ENCODE assay signal across 22 cellular contexts in genomic region chr3:131329774-131330173, GRCh38. TPM values are rescaled to one million over a fixed set of nuclear protein-coding genes. Genes with fewer than 3 reads are reported as not detected.
DNase-seq lines count a peak whose midpoint lies in the region; ATAC-seq and TF ChIP-seq lines count a peak whose summit lies in the region.
"Had no signal": no experiment of that assay in that cellular context is flagged by ENCODE, and none has a peak within 500 bp of the region (broad histone marks: within the 10 kb centered on the region; RNA-seq: fewer than 3 reads in every experiment).

No MANE protein-coding gene starts in this region.

- peak overlapping the region; percentile 81 for H2AFZ ChIP-seq in OCI-LY3 (ENCODE audit: low read depth, low read length)

- no peaks in the 10 kb centered on the region for H3K36me3 ChIP-seq in OCI-LY3 (replicated peaks; ENCODE audit: low read depth, low read length)
- H3K36me3 ChIP-seq: adrenal gland, upper lobe of left lung, WERI-Rb-1 had no signal

- H3K27ac Mint-ChIP-seq in naive thymus-derived CD8-positive, alpha-beta T cell: no peak overlapping the region
- H3K27ac Mint-ChIP-seq in T-helper 17 cell: no peak overlapping the region
- H3K27ac Mint-ChIP-seq: activated T-helper 17 cell treated with anti-CD3 and anti-CD28 coated beads, Interleukin-2, amount 50 U/mL, for 72 hours; CD8-positive, alpha-beta memory T cell; effector memory CD8-positive, alpha-beta T cell; stimulated activated naive CD8-positive, alpha-beta T cell treated with anti-CD3 and anti-CD28 coated beads, Interleukin-15, Interleukin-2, amounts not matched to agents 100 ng/mL and 50 ng/mL, for 24 hours; T-cell had no signal

- peaks cover 42% of the 10 kb centered on the region for H3K4me1 ChIP-seq in OCI-LY3 (ENCODE audit: low read length)
- H3K4me1 ChIP-seq: adrenal gland, upper lobe of left lung had no signal

- peak overlapping the region; percentile 3; the same call in 1 of the 2 replicates for H3K27ac ChIP-seq in OCI-LY3 (ENCODE audit: low read length)
- H3K27ac ChIP-seq: adrenal gland, RWPE1, upper lobe of left lung had no signal

- peaks cover 0 to 17% (median 4%) of the 10 kb centered on the region in 5 donors for H3K27me3 Mint-ChIP-seq in naive thymus-derived CD8-positive, alpha-beta T cell
- no peaks in the 10 kb centered on the region for H3K27me3 Mint-ChIP-seq in T-helper 17 cell
- H3K27me3 Mint-ChIP-seq: activated T-helper 17 cell treated with anti-CD3 and anti-CD28 coated beads, Interleukin-2, amount 50 U/mL, for 72 hours; stimulated activated naive CD8-positive, alpha-beta T cell treated with anti-CD3 and anti-CD28 coated beads, Interleukin-15, Interleukin-2, amounts not matched to agents 100 ng/mL and 50 ng/mL, for 24 hours had no signal

- peaks cover 0 to 7% (median 0%) of the 10 kb centered on the region in 9 donors for H3K9me3 Mint-ChIP-seq in naive thymus-derived CD8-positive, alpha-beta T cell
- H3K9me3 Mint-ChIP-seq: neural crest cell; stimulated activated naive CD8-positive, alpha-beta T cell treated with anti-CD3 and anti-CD28 coated beads, Interleukin-15, Interleukin-2, amounts not matched to agents 100 ng/mL and 50 ng/mL, for 24 hours; T-cell had no signal

- peak overlapping the region; percentile 33 for H3K9ac ChIP-seq in OCI-LY3 (ENCODE audit: low read length)

- H3K9me3 ChIP-seq in OCI-LY3 (ENCODE audit: insufficient read depth, low read length) (no peaks in the 10 kb centered on the region), T-helper 17 cell (ENCODE audit: control insufficient read depth, low read length, poor library complexity, severe bottlenecking) (no peaks in the 10 kb centered on the region)
- H3K9me3 ChIP-seq: adrenal gland, upper lobe of left lung had no signal

- H3K4me3 Mint-ChIP-seq in naive thymus-derived CD8-positive, alpha-beta T cell: no peak overlapping the region
- no peak overlapping the region for H3K4me3 Mint-ChIP-seq in T-helper 17 cell
- H3K4me3 Mint-ChIP-seq: activated T-helper 17 cell treated with anti-CD3 and anti-CD28 coated beads, Interleukin-2, amount 50 U/mL, for 72 hours; CD8-positive, alpha-beta memory T cell; effector memory CD8-positive, alpha-beta T cell; neural crest cell; stimulated activated naive CD8-positive, alpha-beta T cell treated with anti-CD3 and anti-CD28 coated beads, Interleukin-15, Interleukin-2, amounts not matched to agents 100 ng/mL and 50 ng/mL, for 24 hours; T-cell had no signal

- DNase-seq in CD1c-positive myeloid dendritic cell (ENCODE audit: extremely low spot score) (peak; percentile 8), T-helper 17 cell (no peak), RKO (ENCODE audit: low spot score) (no peak)
- DNase-seq in naive thymus-derived CD8-positive, alpha-beta T cell: no peak
- DNase-seq: adrenal gland; caudate nucleus; CD8-positive, alpha-beta memory T cell; effector memory CD8-positive, alpha-beta T cell; NCI-H1092; NCI-H2107; NCI-H82; T-cell; upper lobe of left lung; WERI-Rb-1 had no signal

- H3K4me2 ChIP-seq in OCI-LY3 (ENCODE audit: low read length): peak overlapping the region; percentile 85

- no peaks in the 10 kb centered on the region for H3K27me3 ChIP-seq in OCI-LY3 (ENCODE audit: low read depth, low read length)
- H3K27me3 ChIP-seq: adrenal gland, upper lobe of left lung had no signal

- peak overlapping the region; percentile 64 for H3K4me3 ChIP-seq in OCI-LY3 (ENCODE audit: low read length)
- H3K4me3 ChIP-seq: adrenal gland, upper lobe of left lung had no signal

- POLR2A ChIA-PET in naive thymus-derived CD8-positive, alpha-beta T cell (lab: Charles Lee): no interaction called here

- TF ChIP-seq CTCF in OCI-LY3 (IDR thresholded peaks at IDR 0.05; ENCODE audit: low read depth, low read length): no peak

- ATAC-seq in GM18909 (IDR thresholded peaks at IDR 0.05; ENCODE audit: poor library complexity, unreplicated experiment) (peak; percentile 68), HG02678 (IDR thresholded peaks at IDR 0.05; ENCODE audit: unreplicated experiment) (peak; percentile 56), T-helper 17 cell (no peak), HG03196 (IDR thresholded peaks at IDR 0.05; ENCODE audit: unreplicated experiment) (no peak)
- no peak for ATAC-seq in naive thymus-derived CD8-positive, alpha-beta T cell
- ATAC-seq: activated T-helper 17 cell treated with anti-CD3 and anti-CD28 coated beads, Interleukin-2, amount 50 U/mL, for 72 hours; effector memory CD8-positive, alpha-beta T cell; T-cell had no signal

- no peaks in the 10 kb centered on the region for H4K20me1 ChIP-seq in OCI-LY3 (ENCODE audit: insufficient read depth, low read length)

- H3K79me2 ChIP-seq in OCI-LY3 (ENCODE audit: low read length): no peaks in the 10 kb centered on the region

- H3K4me1 Mint-ChIP-seq in naive thymus-derived CD8-positive, alpha-beta T cell: no peaks in the 10 kb centered on the region
- H3K4me1 Mint-ChIP-seq in T-helper 17 cell: no peaks in the 10 kb centered on the region
- H3K4me1 Mint-ChIP-seq: activated T-helper 17 cell treated with anti-CD3 and anti-CD28 coated beads, Interleukin-2, amount 50 U/mL, for 72 hours; CD8-positive, alpha-beta memory T cell; T-cell had no signal

- peaks cover 0 to 11% (median 0%) of the 10 kb centered on the region in 3 donors for H3K36me3 Mint-ChIP-seq in naive thymus-derived CD8-positive, alpha-beta T cell
- H3K36me3 Mint-ChIP-seq in T-helper 17 cell (ENCODE audit: low read depth): peaks cover 6% of the 10 kb centered on the region
- H3K36me3 Mint-ChIP-seq: CD8-positive, alpha-beta memory T cell; T-cell had no signal

RNA-seq across cellular contexts. Expression of gene NUDT16, which starts 51.8 kb away (rescaled TPM):
- total RNA-seq in naive thymus-derived CD8-positive, alpha-beta T cell: 10 to 100 TPM; 14.5 to 16.1 TPM
- 1 to 10 TPM; 2.4 to 3.8 (median 2.9) TPM for polyA plus RNA-seq in naive thymus-derived CD8-positive, alpha-beta T cell
- total RNA-seq in T-helper 17 cell: 1 to 10 TPM; 6.1 to 6.7 TPM

Comparison
In these comparisons a context has a peak if more than half of its experiments do, and no peak if none do; other contexts are left out.
1. ATAC-seq: peak in GM18909 (single experiment) and HG02678 (single experiment); none in naive thymus-derived CD8-positive, alpha-beta T cell (0 of 2), T-helper 17 cell (single experiment) and HG03196 (single experiment).